Comparison of ENCODE assay signal across 22 cellular contexts in genomic region chr1:54365020-54365797, GRCh38. TPM values are rescaled to one million over a fixed set of nuclear protein-coding genes. Genes with fewer than 3 reads are reported as not detected.
A peak's percentile ranks its signal among the peaks of the same experiment; 100 is the strongest.
DNase-seq lines count a peak whose midpoint lies in the region; ATAC-seq and TF ChIP-seq lines count a peak whose summit lies in the region.
"Had no signal": no experiment of that assay in that cellular context is flagged by ENCODE, and none has a peak within 500 bp of the region (broad histone marks: within the 10 kb centered on the region; RNA-seq: fewer than 3 reads in every experiment).

No MANE protein-coding gene starts in this region.

- intact Hi-C loops in lower lobe of right lung (cut with DNase I) = no loop called here
- intact Hi-C loops in stomach (cut with DNase I; ENCODE audit: low total_unique reads) = no loop called here

- H3K27ac Mint-ChIP-seq in activated T-cell treated with anti-CD3 and anti-CD28 coated beads, Interleukin-2, amount 50 U/mL, for 72 hours = peak overlapping the region; percentile 3

- H3K36me3 ChIP-seq in lower lobe of right lung (no peaks in the 10 kb centered on the region), stomach (peaks cover 0 to 10% (median 2%) of the 10 kb centered on the region in 4 donors)
- H3K36me3 ChIP-seq: BE2C had no signal

- H3K27me3 Mint-ChIP-seq in activated T-cell treated with anti-CD3 and anti-CD28 coated beads, Interleukin-2, amount 50 U/mL, for 72 hours (ENCODE audit: low read depth) = no peaks in the 10 kb centered on the region
- H3K27me3 Mint-ChIP-seq: IgD-negative memory B cell had no signal

- no peak for DNase-seq in activated T-cell treated with anti-CD3 and anti-CD28 coated beads, Interleukin-2, amount 50 U/mL, for 72 hours
- no peak for DNase-seq in activated T-cell treated with anti-CD3 and anti-CD28 coated beads, Interleukin-2, amount 50 U/mL, for 48 hours
- no peak for DNase-seq in lower lobe of right lung
- no peak for DNase-seq in stomach
- no peak for DNase-seq in T-helper 1 cell
- DNase-seq: activated CD4-positive, alpha-beta T cell treated with anti-CD3 and anti-CD28 coated beads, Interleukin-2, amount 50 U/mL, for 1 hour; activated naive CD4-positive, alpha-beta T cell treated with anti-CD3 and anti-CD28 coated beads, Interleukin-2, amount 50 U/mL, for 16 hours; BE2C; DMS 273 treated with DMSO at 0.1 percent for 48 hours; GDM1; heart right ventricle; NCI-H1092 treated with DMSO at 0.1 percent for 48 hours; NCI-H2107; NCI-H69; stimulated activated CD4-positive, alpha-beta T cell treated with anti-CD3 and anti-CD28 coated beads, Interleukin-12 subunit alpha, Interleukin-12 subunit beta, amount 100 ng/mL, for 4 hours had no signal

- no peak for ATAC-seq in activated T-cell treated with anti-CD3 and anti-CD28 coated beads, Interleukin-2, amount 50 U/mL, for 72 hours (replicated peaks in 1 of 2)
- ATAC-seq in lower lobe of right lung (peak; percentile 51 to 57), HG03378 (IDR thresholded peaks at IDR 0.05; ENCODE audit: unreplicated experiment) (no peak), HG03095 (IDR thresholded peaks at IDR 0.05; ENCODE audit: unreplicated experiment) (no peak)
- ATAC-seq: GM12878 had no signal

- H3K9me3 ChIP-seq in lower lobe of right lung (no peaks in the 10 kb centered on the region), stomach (no peaks in the 10 kb centered on the region)
- H3K9me3 ChIP-seq: BE2C, heart right ventricle had no signal

- H3K27ac ChIP-seq in cingulate gyrus (ENCODE audit: low read depth, low read length) (peak overlapping the region; percentile 2), lower lobe of right lung (no peak overlapping the region), stomach (peak overlapping the region in 3 of 5 donors; percentile 4 to 55 (median 40))
- H3K27ac ChIP-seq: 22Rv1, heart right ventricle had no signal

- TF ChIP-seq CTCF in lower lobe of right lung (IDR thresholded peaks at IDR 0.05) (no peak), stomach (IDR thresholded peaks at IDR 0.05) (no peak)

- no peak for TF ChIP-seq EP300 in stomach (IDR thresholded peaks at IDR 0.05)

- WGBS in stomach, 5 donors = 59 to 73% (median 67%) methylated on average over 17 of the region's 17 CpGs

- peaks cover 0 to 2% of the 10 kb centered on the region in 2 donors for H3K36me3 Mint-ChIP-seq in activated T-cell treated with anti-CD3 and anti-CD28 coated beads, Interleukin-2, amount 50 U/mL, for 72 hours (ENCODE audit: insufficient read depth in 2 of 2)

- H3K27me3 ChIP-seq in lower lobe of right lung (ENCODE audit: low read depth) (no peaks in the 10 kb centered on the region), stomach (no peaks in the 10 kb centered on the region)
- H3K27me3 ChIP-seq: BE2C, heart right ventricle had no signal

- no peaks in the 10 kb centered on the region for H3K9me3 Mint-ChIP-seq in activated T-cell treated with anti-CD3 and anti-CD28 coated beads, Interleukin-2, amount 50 U/mL, for 72 hours
- H3K9me3 Mint-ChIP-seq: brain, IgD-negative memory B cell had no signal

- no peak for TF ChIP-seq POLR2A in stomach (IDR thresholded peaks at IDR 0.05)

- H3K4me1 Mint-ChIP-seq in activated T-cell treated with anti-CD3 and anti-CD28 coated beads, Interleukin-2, amount 50 U/mL, for 72 hours (ENCODE audit: low read depth) = peaks cover 57% of the 10 kb centered on the region

- H3K4me3 ChIP-seq in lower lobe of right lung (no peak overlapping the region), stomach (no peak overlapping the region)
- H3K4me3 ChIP-seq: GM12878, heart right ventricle had no signal

- no peak overlapping the region for H3K4me3 Mint-ChIP-seq in activated T-cell treated with anti-CD3 and anti-CD28 coated beads, Interleukin-2, amount 50 U/mL, for 72 hours

- peaks cover 20% of the 10 kb centered on the region for H3K4me1 ChIP-seq in lower lobe of right lung
- H3K4me1 ChIP-seq in stomach = peaks cover 26 to 86% (median 63%) of the 10 kb centered on the region in 4 donors

RNA-seq across cellular contexts. Expression of gene SSBP3, which starts 41.0 kb away (rescaled TPM):
- 10 to 100 TPM; 70.1 to 84.9 TPM for total RNA-seq in activated T-cell treated with anti-CD3 and anti-CD28 coated beads, Interleukin-2, amount 50 U/mL, for 72 hours
- total RNA-seq in lower lobe of right lung (44.0 TPM), stomach (10 to 100 TPM in 3 of 5 donors, 1 to 10 TPM in 2; 4.3 to 77.6 (median 20.0) TPM)
- 100 to 1,000 TPM in 1 of 3 donors, 10 to 100 TPM in 2; 37.0 to 100 (median 59.5) TPM for polyA plus RNA-seq in stomach

Comparison
In these comparisons a context has a peak if more than half of its experiments do, and no peak if none do; other contexts are left out.
1. ATAC-seq: peak in lower lobe of right lung (2 of 2); none in activated T-cell treated with anti-CD3 and anti-CD28 coated beads, Interleukin-2, amount 50 U/mL, for 72 hours (0 of 2), HG03378 (single experiment) and HG03095 (single experiment).